16 cellular contexts compared by ENCODE assay signal in genomic region chr5:143337946-143338345, GRCh38.
"Had no signal": no experiment of that assay in that cellular context is flagged by ENCODE, and none has a peak within 500 bp of the region (broad histone marks: within the 10 kb centered on the region; RNA-seq: fewer than 3 reads in every experiment).

No MANE protein-coding gene starts in this region.

- H3K9me3 ChIP-seq: colonic mucosa, neutrophil, stomach, testis, upper lobe of left lung had no signal

- H3K36me3 ChIP-seq: colonic mucosa, stomach had no signal

- DNase-seq: activated CD4-positive, alpha-beta memory T cell treated with anti-CD3 and anti-CD28 coated beads, Interleukin-2, amount 10 ng/mL, durations not matched to agents 7 days and 5 days; activated CD4-positive, alpha-beta T cell treated with anti-CD3 and anti-CD28 coated beads for 4 hours; activated effector memory CD4-positive, alpha-beta T cell treated with anti-CD3 and anti-CD28 coated beads, Interleukin-2, amount 50 U/mL, for 16 hours; activated T-cell treated with anti-CD3 and anti-CD28 coated beads, Interleukin-2, amount 50 U/mL, for 48 hours; colonic mucosa; hippocampal formation; left ventricle myocardium superior; mesendoderm; natural killer cell; stimulated activated CD4-positive, alpha-beta T cell treated with anti-CD3 and anti-CD28 coated beads, Interleukin-12 subunit alpha, Interleukin-12 subunit beta, amount 100 ng/mL, for 4 hours; stimulated activated CD4-positive, alpha-beta T cell treated with anti-CD3 and anti-CD28 coated beads, Interleukin-2, amount 100 ng/mL, for 24 hours; stomach; testis; upper lobe of left lung had no signal

- H3K4me3 ChIP-seq: colonic mucosa, stomach, testis, upper lobe of left lung had no signal

- H3K27me3 ChIP-seq: colonic mucosa, neutrophil, stomach, testis, upper lobe of left lung had no signal

- H3K27ac ChIP-seq: colonic mucosa, parathyroid adenoma, stomach, testis, upper lobe of left lung had no signal

- H3K4me1 ChIP-seq: colonic mucosa had no signal

- ATAC-seq: left ventricle myocardium superior had no signal
